In genomic region chr7:106423836-106424475, GRCh38 we compare ENCODE assay signal across 13 cellular contexts.
DNase-seq lines count a peak whose midpoint lies in the region; ATAC-seq and TF ChIP-seq lines count a peak whose summit lies in the region.
"Had no signal": no experiment of that assay in that cellular context is flagged by ENCODE, and none has a peak within 500 bp of the region (broad histone marks: within the 10 kb centered on the region; RNA-seq: fewer than 3 reads in every experiment).

No MANE protein-coding gene starts in this region.

- peak overlapping the region; percentile 70 for H3K27ac Mint-ChIP-seq in T-helper 2 cell treated with Interferon-gamma antibody and Interleukin-4, amounts not matched to agents 5 μg/mL and 100 μg/mL, for 36 hours
- peak overlapping the region; percentile 97 for H3K27ac Mint-ChIP-seq in activated CD4-positive, alpha-beta memory T cell treated with anti-CD3 and anti-CD28 coated beads for 36 hours
- H3K27ac Mint-ChIP-seq in stimulated activated memory B cell treated with anti-CD40 and anti-IgM and Interleukin-4, amounts not matched to agents 10 μg/mL and 1 μg/mL and 100 μg/mL, for 72 hours, result peak overlapping the region; percentile 92

- no peaks in the 10 kb centered on the region for H3K36me3 Mint-ChIP-seq in T-helper 2 cell treated with Interferon-gamma antibody and Interleukin-4, amounts not matched to agents 5 μg/mL and 100 μg/mL, for 36 hours (ENCODE audit: low read depth)
- no peaks in the 10 kb centered on the region for H3K36me3 Mint-ChIP-seq in activated CD4-positive, alpha-beta memory T cell treated with anti-CD3 and anti-CD28 coated beads for 36 hours
- no peaks in the 10 kb centered on the region for H3K36me3 Mint-ChIP-seq in stimulated activated memory B cell treated with anti-CD40 and anti-IgM and Interleukin-4, amounts not matched to agents 10 μg/mL and 1 μg/mL and 100 μg/mL, for 72 hours

- POLR2A ChIA-PET in activated CD4-positive, alpha-beta memory T cell treated with anti-CD3 and anti-CD28 coated beads for 36 hours (lab: Charles Lee), result interaction anchor here (1.1 to 3.6 kb wide), 4 partner anchors 41 to 139 kb away, joined by 3 to 56 read pairs (median 20); partner anchors contain the start of gene NAMPT

- no peaks in the 10 kb centered on the region for H3K27me3 Mint-ChIP-seq in T-helper 2 cell treated with Interferon-gamma antibody and Interleukin-4, amounts not matched to agents 5 μg/mL and 100 μg/mL, for 36 hours (ENCODE audit: low read depth)
- no peaks in the 10 kb centered on the region for H3K27me3 Mint-ChIP-seq in activated CD4-positive, alpha-beta memory T cell treated with anti-CD3 and anti-CD28 coated beads for 36 hours
- H3K27me3 Mint-ChIP-seq in stimulated activated memory B cell treated with anti-CD40 and anti-IgM and Interleukin-4, amounts not matched to agents 10 μg/mL and 1 μg/mL and 100 μg/mL, for 72 hours, result no peaks in the 10 kb centered on the region

- CTCF ChIA-PET in activated CD4-positive, alpha-beta memory T cell treated with anti-CD3 and anti-CD28 coated beads for 36 hours (lab: Charles Lee), result interaction anchor here (1.1 to 1.7 kb wide), 2 partner anchors 78 to 81 kb away, joined by 3 to 13 read pairs; no protein-coding TSS in a partner anchor

- TF ChIP-seq CTCF in fibroblast of villous mesenchyme (IDR thresholded peaks at IDR 0.05; ENCODE audit: insufficient read depth, low read depth, low read length), result no peak

- H3K4me1 Mint-ChIP-seq in T-helper 2 cell treated with Interferon-gamma antibody and Interleukin-4, amounts not matched to agents 5 μg/mL and 100 μg/mL, for 36 hours (ENCODE audit: low read depth), result peaks cover 34% of the 10 kb centered on the region
- peaks cover 83% of the 10 kb centered on the region for H3K4me1 Mint-ChIP-seq in activated CD4-positive, alpha-beta memory T cell treated with anti-CD3 and anti-CD28 coated beads for 36 hours (ENCODE audit: low read depth)
- peaks cover 47% of the 10 kb centered on the region for H3K4me1 Mint-ChIP-seq in stimulated activated memory B cell treated with anti-CD40 and anti-IgM and Interleukin-4, amounts not matched to agents 10 μg/mL and 1 μg/mL and 100 μg/mL, for 72 hours

- intact Hi-C loops in activated CD4-positive, alpha-beta memory T cell treated with anti-CD3 and anti-CD28 coated beads for 36 hours (cut with micrococcal nuclease), result loop anchor here (1.0 to 10.0 kb wide), 5 partner anchors 57 to 1409 kb away; partner anchors contain the start of genes HBP1, KMT2E and PIK3CG

- H3K4me3 Mint-ChIP-seq in T-helper 2 cell treated with Interferon-gamma antibody and Interleukin-4, amounts not matched to agents 5 μg/mL and 100 μg/mL, for 36 hours, result no peak overlapping the region
- no peak overlapping the region for H3K4me3 Mint-ChIP-seq in activated CD4-positive, alpha-beta memory T cell treated with anti-CD3 and anti-CD28 coated beads for 36 hours
- no peak overlapping the region for H3K4me3 Mint-ChIP-seq in stimulated activated memory B cell treated with anti-CD40 and anti-IgM and Interleukin-4, amounts not matched to agents 10 μg/mL and 1 μg/mL and 100 μg/mL, for 72 hours

- no peaks in the 10 kb centered on the region for H3K9me3 Mint-ChIP-seq in T-helper 2 cell treated with Interferon-gamma antibody and Interleukin-4, amounts not matched to agents 5 μg/mL and 100 μg/mL, for 36 hours
- H3K9me3 Mint-ChIP-seq in activated CD4-positive, alpha-beta memory T cell treated with anti-CD3 and anti-CD28 coated beads for 36 hours, result no peaks in the 10 kb centered on the region
- H3K9me3 Mint-ChIP-seq in stimulated activated memory B cell treated with anti-CD40 and anti-IgM and Interleukin-4, amounts not matched to agents 10 μg/mL and 1 μg/mL and 100 μg/mL, for 72 hours, result no peaks in the 10 kb centered on the region
- H3K9me3 Mint-ChIP-seq: HFFc6 had no signal

- no peak for DNase-seq in T-helper 2 cell treated with Interferon-gamma antibody and Interleukin-4, amounts not matched to agents 5 μg/mL and 100 μg/mL, for 36 hours (ENCODE audit: low spot score)
- DNase-seq in T-helper 2 cell, result no peak
- no peak for DNase-seq in activated CD4-positive, alpha-beta memory T cell treated with anti-CD3 and anti-CD28 coated beads for 36 hours
- peak; percentile 50 for DNase-seq in fibroblast of villous mesenchyme (ENCODE audit: low read depth)
- no peak for DNase-seq in DMS153 treated with DMSO at 0.1 percent for 48 hours (lab: John Stamatoyannopoulos, UW; ENCODE audit: unreplicated experiment)
- no peak for DNase-seq in NCI-H2081 (lab: John Stamatoyannopoulos, UW)
- DNase-seq: activated effector memory CD4-positive, alpha-beta T cell treated with anti-CD3 and anti-CD28 coated beads, Interleukin-2, amount 50 U/mL, for 16 hours; dermis blood vessel endothelial cell; DMS79 treated with DMSO at 0.1 percent for 48 hours; HFFc6 had no signal

- no peak overlapping the region for H3K4me3 ChIP-seq in fibroblast of villous mesenchyme (ENCODE audit: low read depth, low read length)

- ATAC-seq in stimulated activated memory B cell treated with anti-CD40 and anti-IgM and Interleukin-4, amounts not matched to agents 10 μg/mL and 1 μg/mL and 100 μg/mL, for 72 hours, result no peak
- ATAC-seq in HG03139 (IDR thresholded peaks at IDR 0.05; ENCODE audit: unreplicated experiment), result no peak
- ATAC-seq: Panc1 had no signal
